ENCODE assay signal across 23 cellular contexts in genomic region chr10:95303950-95304349, GRCh38.
"Had no signal": no experiment of that assay in that cellular context is flagged by ENCODE, and none has a peak within 500 bp of the region (broad histone marks: within the 10 kb centered on the region; RNA-seq: fewer than 3 reads in every experiment).

No MANE protein-coding gene starts in this region.

- H3K79me2 ChIP-seq: hepatocyte had no signal

- H3K36me3 Mint-ChIP-seq: natural killer cell; stimulated activated effector memory CD8-positive, alpha-beta T cell treated with anti-CD3 and anti-CD28 coated beads, Interleukin-12 subunit alpha, Interleukin-12 subunit beta, amount 100 ng/mL, for 72 hours; type B pancreatic cell had no signal

- H3K4me3 ChIP-seq: esophagus squamous epithelium, gastroesophageal sphincter, hepatocyte, ovary, right atrium auricular region, smooth muscle cell, suprapubic skin, thyroid gland had no signal

- H3K4me1 Mint-ChIP-seq: neural crest cell had no signal

- FAIRE-seq: colon, urothelium cell line had no signal

- H3K9me3 Mint-ChIP-seq: natural killer cell; neural crest cell; stimulated activated effector memory CD8-positive, alpha-beta T cell treated with anti-CD3 and anti-CD28 coated beads, Interleukin-12 subunit alpha, Interleukin-12 subunit beta, amount 100 ng/mL, for 72 hours; type B pancreatic cell had no signal

- H3K9me3 ChIP-seq: esophagus squamous epithelium, gastroesophageal sphincter, ovary, right atrium auricular region, suprapubic skin, thyroid gland had no signal

- H3K4me3 Mint-ChIP-seq: natural killer cell; neural crest cell; stimulated activated effector memory CD8-positive, alpha-beta T cell treated with anti-CD3 and anti-CD28 coated beads, Interleukin-12 subunit alpha, Interleukin-12 subunit beta, amount 100 ng/mL, for 72 hours; type B pancreatic cell had no signal

- H3K4me2 ChIP-seq: hepatocyte had no signal

- DNase-seq: dermis blood vessel endothelial cell; esophagus squamous epithelium; foreskin fibroblast; kidney glomerular epithelial cell; mammary epithelial cell; natural killer cell; nucleus accumbens; ovary; stimulated activated CD4-positive, alpha-beta T cell treated with anti-CD3 and anti-CD28 coated beads, Interleukin-4, amount 100 ng/mL, for 1 hour; stimulated activated CD8-positive, alpha-beta memory T cell treated with anti-CD3 and anti-CD28 coated beads, Interleukin-4, amount 100 ng/mL, for 48 hours; stimulated activated naive CD8-positive, alpha-beta T cell treated with anti-CD3 and anti-CD28 coated beads, Interleukin-15, Interleukin-2, amounts not matched to agents 100 U/mL and 50 U/mL, for 24 hours; thyroid gland had no signal

- H3K27ac Mint-ChIP-seq: natural killer cell; stimulated activated effector memory CD8-positive, alpha-beta T cell treated with anti-CD3 and anti-CD28 coated beads, Interleukin-12 subunit alpha, Interleukin-12 subunit beta, amount 100 ng/mL, for 72 hours; type B pancreatic cell had no signal

- H3K27me3 ChIP-seq: esophagus squamous epithelium, gastroesophageal sphincter, hepatocyte, ovary, right atrium auricular region, suprapubic skin, thyroid gland had no signal

- H3K27ac ChIP-seq: esophagus squamous epithelium, gastroesophageal sphincter, hepatocyte, ovary, right atrium auricular region, suprapubic skin had no signal

- H2AFZ ChIP-seq: hepatocyte had no signal

- H3K36me3 ChIP-seq: esophagus squamous epithelium, gastroesophageal sphincter, ovary, right atrium auricular region, suprapubic skin, thyroid gland had no signal

- ATAC-seq: gastroesophageal sphincter; left lobe of liver; natural killer cell; stimulated activated effector memory CD8-positive, alpha-beta T cell treated with anti-CD3 and anti-CD28 coated beads, Interleukin-12 subunit alpha, Interleukin-12 subunit beta, amount 100 ng/mL, for 72 hours; stimulated activated naive CD8-positive, alpha-beta T cell treated with anti-CD3 and anti-CD28 coated beads, Interleukin-15, Interleukin-2, amounts not matched to agents 100 U/mL and 50 U/mL, for 24 hours had no signal
